In the genomic region with DNA sequence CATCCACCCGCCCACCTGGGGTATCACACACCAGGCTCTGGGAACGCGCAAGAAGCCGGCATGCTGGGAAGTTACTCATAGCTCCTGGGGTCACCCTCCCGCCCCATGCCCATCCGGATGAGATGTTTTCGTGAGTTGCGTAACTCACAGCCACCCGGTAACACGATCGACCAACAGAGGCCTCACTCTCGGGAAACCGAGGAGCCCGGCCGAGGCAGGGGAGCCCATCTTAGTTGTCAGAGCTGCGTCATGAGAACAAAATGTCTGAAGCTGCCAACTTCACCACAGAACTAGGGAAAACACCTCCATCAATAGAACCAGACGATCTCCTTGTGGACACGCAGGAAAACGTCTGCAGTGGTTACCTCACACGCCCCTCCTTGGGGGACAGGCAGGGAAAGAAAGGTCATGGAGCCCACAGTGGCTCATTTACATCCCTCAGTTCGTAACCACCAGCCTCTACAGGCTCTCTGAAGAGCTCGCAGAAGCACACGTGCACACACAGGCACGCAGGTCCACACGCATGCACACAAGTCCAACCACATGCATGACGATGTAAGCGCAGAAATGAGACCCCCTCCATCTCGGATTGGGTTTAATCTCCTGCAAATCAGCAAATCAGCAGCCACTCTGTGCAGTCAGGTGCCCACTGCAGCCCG, we compare ENCODE assay signal across 11 cellular contexts. TPM values are rescaled to one million over a fixed set of nuclear protein-coding genes. Genes with fewer than 3 reads are reported as not detected.
A peak's percentile ranks its signal among the peaks of the same experiment; 100 is the strongest.
DNase-seq lines count a peak whose midpoint lies in the region; ATAC-seq, FAIRE-seq and TF ChIP-seq lines count a peak whose summit lies in the region.
"Had no signal": no experiment of that assay in that cellular context is flagged by ENCODE, and none has a peak within 500 bp of the region (broad histone marks: within the 10 kb centered on the region; RNA-seq: fewer than 3 reads in every experiment).

No MANE protein-coding gene starts in this region.

- no peak for FAIRE-seq in K562 (lab: Jason Lieb, UNC)
- FAIRE-seq in keratinocyte (lab: Jason Lieb, UNC), result no peak

- TF ChIP-seq POLR2A in K562 (conservative IDR thresholded peaks at IDR 0.05), result no peak
- no peak for TF ChIP-seq POLR2A in stomach (IDR thresholded peaks at IDR 0.05)

- DNase-seq in H7 (peak; percentile 51), K562 (ENCODE audit: extremely low read depth in 1 of 4, low spot score in 3 of 4) (no peak), keratinocyte (ENCODE audit: low read depth, low spot score) (no peak), stomach (peak; percentile 23), cerebellum (ENCODE audit: low spot score) (no peak), HUDEP-2 (lab: John Stamatoyannopoulos, UW; ENCODE audit: unreplicated experiment in 76 of 76) (no peak), COR-L47 (lab: John Stamatoyannopoulos, UW) (no peak)
- DNase-seq: activated T-cell treated with anti-CD3 and anti-CD28 coated beads, Interleukin-2, amount 50 U/mL, for 24 hours; effector CD8-positive, alpha-beta T cell; NCI-H446 had no signal

- in situ Hi-C loops in K562 (cut with MboI), result loop anchor here (10.0 kb wide), 1 partner anchor 162 kb away; the partner anchor contains the start of gene ALLC

- H3K4me3 ChIP-seq in H7 (ENCODE audit: insufficient read depth, low read depth, low read length) (no peak overlapping the region), K562 (no peak overlapping the region), keratinocyte (ENCODE audit: control insufficient read depth in 2 of 3, extremely low read depth in 1 of 3, insufficient read depth in 2 of 3, low read depth in 1 of 3, low read length in 3 of 3) (peak overlapping the region in 1 of 3 experiments; percentile 20), stomach (no peak overlapping the region)

- H3K9ac ChIP-seq in K562 (ENCODE audit: insufficient read depth in 1 of 2, low read depth in 2 of 2, low read length in 2 of 2) (peak overlapping the region; percentile 24 to 39; a peak in 1 of 4 replicates), keratinocyte (ENCODE audit: control insufficient read depth, extremely low read depth, insufficient read depth, low read length) (no peak overlapping the region)

- H3K27me3 ChIP-seq in H7 (ENCODE audit: control insufficient read depth, insufficient read depth, low read length) (no peaks in the 10 kb centered on the region), K562 (ENCODE audit: control insufficient read depth in 2 of 2, insufficient read depth in 2 of 2, low read length in 2 of 2) (no peaks in the 10 kb centered on the region), keratinocyte (ENCODE audit: control insufficient read depth, extremely low read depth, insufficient read depth, low read length) (no peaks in the 10 kb centered on the region), stomach (no peaks in the 10 kb centered on the region)

- H3K9me3 ChIP-seq in K562 (replicated peaks; ENCODE audit: control insufficient read depth, insufficient read depth, low read depth, low read length), result no peaks in the 10 kb centered on the region; the same call in 1 of the 2 replicates
- no peaks in the 10 kb centered on the region for H3K9me3 ChIP-seq in keratinocyte (ENCODE audit: control insufficient read depth, low read depth, low read length)
- no peaks in the 10 kb centered on the region for H3K9me3 ChIP-seq in stomach

- no peaks in the 10 kb centered on the region for H4K20me1 ChIP-seq in K562 (replicated peaks; ENCODE audit: control insufficient read depth, insufficient read depth, low read length)
- H4K20me1 ChIP-seq in keratinocyte (ENCODE audit: control insufficient read depth, extremely low read depth, insufficient read depth, low read length), result no peaks in the 10 kb centered on the region

- WGBS in K562 (ENCODE audit: insufficient coverage, low coverage, missing lambda C conversion rate), result 71% methylated on average over 29 of the region's 29 CpGs
- WGBS in stomach, 5 donors, result 70 to 80% (median 72%) methylated on average over 29 of the region's 29 CpGs

- no peak for TF ChIP-seq CTCF in K562 (IDR thresholded peaks at IDR 0.05 in 2 of 3, conservative IDR thresholded peaks at IDR 0.05 in 1 of 3; ENCODE audit: insufficient read depth in 2 of 3, low read depth in 1 of 3, low read length in 3 of 3)
- no peak for TF ChIP-seq CTCF in keratinocyte (optimal IDR thresholded peaks at IDR 0.05 in 1 of 3, IDR thresholded peaks at IDR 0.05 in 1 of 3, conservative IDR thresholded peaks at IDR 0.05 in 1 of 3; ENCODE audit: extremely low read depth in 1 of 3, insufficient read depth in 2 of 3, low read length in 3 of 3)
- TF ChIP-seq CTCF in stomach (IDR thresholded peaks at IDR 0.05), result no peak

- CTCF ChIA-PET in K562 (lab: Yijun Ruan, JAX; ENCODE audit: low intra/inter-chr PET ratio), result no interaction called here

- dilution Hi-C loops in keratinocyte (cut with MboI; ENCODE audit: extremely low pct_ligation_motif_present, low sequenced_read_pairs), result no loop called here

- H3K9me1 ChIP-seq in K562 (ENCODE audit: control insufficient read depth, insufficient read depth, low read length), result no peaks in the 10 kb centered on the region
- H3K9me1 ChIP-seq in keratinocyte (ENCODE audit: control insufficient read depth, extremely low read depth, insufficient read depth, low read length), result no peaks in the 10 kb centered on the region

- H3K27ac ChIP-seq in K562 (ENCODE audit: extremely low read depth, low read depth, low read length) (no peak overlapping the region), keratinocyte (ENCODE audit: control insufficient read depth, insufficient read depth, low read length) (no peak overlapping the region), stomach (peak overlapping the region in 2 of 5 donors; percentile 34 to 37)

- POLR2A ChIA-PET in K562 (lab: Yijun Ruan, JAX), result interaction anchor here (0.9 to 1.4 kb wide), 5 partner anchors 10 to 164 kb away, joined by 3 to 8 read pairs (median 4); no protein-coding TSS in a partner anchor

- H3K4me1 ChIP-seq in K562 (replicated peaks in 1 of 2; ENCODE audit: control insufficient read depth in 2 of 2, insufficient read depth in 2 of 2, low read length in 2 of 2) (peaks cover 12 to 38% of the 10 kb centered on the region in 2 experiments; a peak in 4 of 5 replicates), keratinocyte (ENCODE audit: control insufficient read depth, extremely low read depth, insufficient read depth, low read length) (no peaks in the 10 kb centered on the region), stomach (peaks cover 0 to 25% (median 13%) of the 10 kb centered on the region in 4 donors)

- ATAC-seq in K562 (no peak), GM19467 (IDR thresholded peaks at IDR 0.05; ENCODE audit: unreplicated experiment) (no peak)

- no peak for TF ChIP-seq RAD21 in K562 (CRISPR knock-in tag; conservative IDR thresholded peaks at IDR 0.05 in 1 of 2, IDR thresholded peaks at IDR 0.05 in 1 of 2)

- intact Hi-C loops in K562 (cut with micrococcal nuclease) (loop anchor here (1.0 kb wide), 1 partner anchor 158 kb away; no protein-coding TSS in a partner anchor), stomach (cut with DNase I; ENCODE audit: low total_unique reads) (no loop called here)

- TF ChIP-seq EP300 in K562 (IDR thresholded peaks at IDR 0.05; ENCODE audit: low read length), result no peak
- no peak for TF ChIP-seq EP300 in stomach (IDR thresholded peaks at IDR 0.05)

- H3K36me3 ChIP-seq in H7 (replicated peaks; ENCODE audit: control insufficient read depth, insufficient read depth, low read length) (no peaks in the 10 kb centered on the region), K562 (ENCODE audit: control insufficient read depth, insufficient read depth, low read length) (peaks cover 16% of the 10 kb centered on the region; the same call in 2 of the 3 replicates), keratinocyte (ENCODE audit: control insufficient read depth in 2 of 2, extremely low read depth in 1 of 2, insufficient read depth in 2 of 2, low read length in 2 of 2) (peaks cover 0 to 4% of the 10 kb centered on the region in 2 experiments), stomach (peaks cover 13 to 33% (median 33%) of the 10 kb centered on the region in 4 donors)

- H3K79me2 ChIP-seq in K562 (ENCODE audit: control insufficient read depth, insufficient read depth, low read length), result no peaks in the 10 kb centered on the region
- H3K79me2 ChIP-seq in keratinocyte (ENCODE audit: control insufficient read depth, insufficient read depth, low read length), result no peaks in the 10 kb centered on the region

- H3K4me2 ChIP-seq in K562 (ENCODE audit: insufficient read depth, low read length) (peak overlapping the region; percentile 77), keratinocyte (ENCODE audit: control insufficient read depth, extremely low read depth, insufficient read depth, low read depth, low read length) (peak overlapping the region; percentile 27)

- BruUV-seq in K562 (replicated peaks; lab: Mats Ljungman, UMichigan), result no TSS peak

- H2AFZ ChIP-seq in K562 (ENCODE audit: low read depth, low read length), result peak overlapping the region; percentile 95
- no peak overlapping the region for H2AFZ ChIP-seq in keratinocyte (ENCODE audit: control insufficient read depth, low read length)

RNA-seq across cellular contexts. Expression of gene ADI1, which starts 26.3 kb away (rescaled TPM):
- 19.8 and 21.0 TPM in 2 replicates for total RNA-seq in H7 (2014; rRNA removed; shearing (Covaris generic))
- total RNA-seq in K562 (2011; cell fraction: chromatin; rRNA removed; ENCODE audit: low replicate concordance), result 8.2 and 11.8 TPM in 2 replicates
- 5.8 and 8.0 TPM in 2 replicates for total RNA-seq in K562 (2011; cell fraction: nucleolus; rRNA removed)
- 12.0 and 24.3 TPM in 2 replicates for total RNA-seq in K562 (2011; cell fraction: nucleoplasm; rRNA removed)
- total RNA-seq in K562 (2014; rRNA removed) (26.7 and 29.2 TPM in 2 replicates), K562 (2014; rRNA removed; fragmentation: Illumina TruSeq; extraction: Trizol) (25.7 and 27.1 TPM in 2 replicates), K562 (2015; rRNA removed; fragmentation: Illumina TruSeq; extraction: Trizol) (48.0 and 51.0 TPM in 2 replicates), K562 (2021) (31.6 and 34.7 TPM in 2 replicates), stomach (10 to 100 TPM; 25.1 to 67.7 (median 56.2) TPM), cerebellum (11.8 TPM)
- polyA plus RNA-seq in K562 (2011; rRNA removed) (17.6 and 23.6 TPM in 2 replicates), K562 (2014; fragmentation: Illumina TruSeq; extraction: Trizol) (31.4 and 33.7 TPM in 2 replicates), K562 (2014; fragmentation: Nextera tagmentation; extraction: Ambion mirVana) (1 to 10 TPM; 6.1 to 6.6 TPM), K562 (2014; rRNA removed) (20.6 and 21.6 TPM in 2 replicates), keratinocyte (29.0 to 47.4 TPM (median 38.5 TPM) in 3 replicates), stomach (100 to 1,000 TPM in 2 of 3 donors, 10 to 100 TPM in 1; 78.3 to 124 (median 110) TPM)
- 12.7 and 15.2 TPM in 2 replicates for polyA plus RNA-seq in K562 (2011; cell fraction: cytosol; rRNA removed)
- polyA plus RNA-seq in K562 (2011; cell fraction: nucleus; rRNA removed), result 11.6 and 15.2 TPM in 2 replicates
- 33.2 and 37.1 TPM in 2 replicates for polyA plus RNA-seq in K562 (2012)
- polyA minus RNA-seq in K562 (2011; rRNA and poly(A)+ RNA removed), result 18.8 and 22.8 TPM in 2 replicates
- polyA minus RNA-seq in K562 (2011; cell fraction: cytosol; rRNA and poly(A)+ RNA removed), result 12.2 and 12.5 TPM in 2 replicates
- polyA minus RNA-seq in K562 (2011; cell fraction: nucleus; rRNA and poly(A)+ RNA removed), result 4.2 and 7.2 TPM in 2 replicates
- 16.0 TPM for polyA plus RNA-seq in keratinocyte (2011; ENCODE audit: low read depth)
- polyA plus RNA-seq in keratinocyte (2011; cell fraction: cytosol; rRNA removed), result 40.7 and 54.0 TPM in 2 replicates
- polyA plus RNA-seq in keratinocyte (2011; cell fraction: nucleus; rRNA removed), result 33.8 and 36.7 TPM in 2 replicates
- 34.7 and 40.1 TPM in 2 replicates for polyA plus RNA-seq in keratinocyte (2012; ENCODE audit: low replicate concordance)
- polyA minus RNA-seq in keratinocyte, result 9.5 to 22.1 TPM (median 19.0 TPM) in 3 replicates
- polyA minus RNA-seq in keratinocyte (2011; cell fraction: cytosol; rRNA and poly(A)+ RNA removed), result 30.3 TPM
- polyA minus RNA-seq in keratinocyte (2011; cell fraction: nucleus; rRNA and poly(A)+ RNA removed), result 6.9 and 9.8 TPM in 2 replicates

Comparison
In these comparisons a context has a peak if more than half of its experiments do, and no peak if none do; other contexts are left out.
1. DNase-seq: peak in H7 (single experiment) and stomach (single experiment); none in K562 (0 of 4), keratinocyte (single experiment), cerebellum (single experiment), HUDEP-2 (0 of 76) and COR-L47 (single experiment).